9 cellular contexts compared by ENCODE assay signal in genomic region chr3:117997201-117998049, GRCh38.
DNase-seq lines count a peak whose midpoint lies in the region; ATAC-seq, FAIRE-seq and TF ChIP-seq lines count a peak whose summit lies in the region.
"Had no signal": no experiment of that assay in that cellular context is flagged by ENCODE, and none has a peak within 500 bp of the region (broad histone marks: within the 10 kb centered on the region; RNA-seq: fewer than 3 reads in every experiment).

No MANE protein-coding gene starts in this region.

- peak overlapping the region; percentile 42 for H3K27ac ChIP-seq in IMR-90 (ENCODE audit: insufficient read depth, low read length)

- H3K9me3 ChIP-seq in IMR-90 (ENCODE audit: control insufficient read depth, insufficient read depth, low read length) = no peaks in the 10 kb centered on the region

- H3K18ac ChIP-seq in IMR-90 (ENCODE audit: low read depth, low read length) = peak overlapping the region; percentile 52

- H3K4ac ChIP-seq in IMR-90 (ENCODE audit: low read depth, low read length) = peak overlapping the region; percentile 68; the same call in 1 of the 2 replicates

- 0 out of 2 replicates have a peak overlapping the region, but pooled peaks have one; percentile 21 for H3K56ac ChIP-seq in IMR-90 (ENCODE audit: extremely low read depth, insufficient read depth, low read length)

- peak; percentile 86 for TF ChIP-seq CTCF in IMR-90 (conservative IDR thresholded peaks at IDR 0.05; ENCODE audit: low read depth, low read length)
- peak in 1 of 3 donors; percentile 17 for TF ChIP-seq CTCF in omental fat pad (IDR thresholded peaks at IDR 0.05)

- intact Hi-C loops in IMR-90 (cut with micrococcal nuclease) (loop anchor here (1.0 to 10.0 kb wide), 12 partner anchors 133 to 1227 kb away; no protein-coding TSS in a partner anchor), Right ventricle myocardium inferior (cut with DNase I) (no loop called here)

- H2AK5ac ChIP-seq in IMR-90 (ENCODE audit: low read depth, low read length) = 0 out of 2 replicates have a peak overlapping the region, but pooled peaks have one; percentile 45

- WGBS in IMR-90 (ENCODE audit: extremely low coverage in 2 of 2, insufficient read length in 1 of 2), 2 experiments = 5% methylated on average over 39 of the region's 48 CpGs; no CpG with 5 or more reads in 1 of the 2 experiments

- H3K27ac Mint-ChIP-seq in activated naive CD8-positive, alpha-beta T cell treated with anti-CD3 and anti-CD28 coated beads, Interleukin-2, amount 10 ng/mL, durations not matched to agents 7 days and 5 days = no peak overlapping the region

- peak overlapping the region; percentile 75 for H3K14ac ChIP-seq in IMR-90 (replicated peaks; ENCODE audit: low read depth, low read length)

- peak; percentile 87 for TF ChIP-seq RAD21 in IMR-90 (IDR thresholded peaks at IDR 0.05; ENCODE audit: low read length)

- 0 out of 2 replicates have a peak overlapping the region, but pooled peaks have one; percentile 30 for H2BK20ac ChIP-seq in IMR-90 (ENCODE audit: low read depth, low read length)

- no peaks in the 10 kb centered on the region for H3K36me3 ChIP-seq in IMR-90 (ENCODE audit: control insufficient read depth, insufficient read depth, low read length)

- H3K4me1 ChIP-seq in IMR-90 (ENCODE audit: control insufficient read depth, insufficient read depth, low read length) = peaks cover 4% of the 10 kb centered on the region; the same call in 1 of the 2 replicates

- TF ChIP-seq POLR2A in IMR-90 (IDR thresholded peaks at IDR 0.05; ENCODE audit: low read depth, low read length) = peak; percentile 40; the same call in 1 of the 2 replicates

- peak overlapping the region; percentile 71; the same call in 1 of the 2 replicates for H2BK120ac ChIP-seq in IMR-90 (ENCODE audit: low read depth, low read length)

- DNase-seq in G401 (ENCODE audit: low spot score) (peak; percentile 73), IMR-90 (peak; percentile 86), NOMO-1 treated with dmso at 0.1 percent for 144 hours (lab: John Stamatoyannopoulos, UW; ENCODE audit: unreplicated experiment) (peak; percentile 48), Right ventricle myocardium inferior (ENCODE audit: missing footprints) (peak; percentile 81), omental fat pad (ENCODE audit: low spot score) (peak; percentile 54), urothelium cell line (ENCODE audit: low spot score) (peak; percentile 81)
- peak; percentile 65 for DNase-seq in activated naive CD8-positive, alpha-beta T cell treated with anti-CD3 and anti-CD28 coated beads, Interleukin-2, amount 10 ng/mL, durations not matched to agents 7 days and 5 days

- no peak overlapping the region for H3K4me3 Mint-ChIP-seq in activated naive CD8-positive, alpha-beta T cell treated with anti-CD3 and anti-CD28 coated beads, Interleukin-2, amount 10 ng/mL, durations not matched to agents 7 days and 5 days

- no peaks in the 10 kb centered on the region for H3K27me3 ChIP-seq in IMR-90 (ENCODE audit: control insufficient read depth, insufficient read depth, low read length)

- CTCF ChIA-PET in IMR-90 (lab: Yijun Ruan, JAX) = interaction anchor here (0.6 to 1.9 kb wide), 11 partner anchors 10 to 336 kb away, joined by 3 to 12 read pairs (median 3); no protein-coding TSS in a partner anchor

- no peaks in the 10 kb centered on the region for H3K27me3 Mint-ChIP-seq in activated naive CD8-positive, alpha-beta T cell treated with anti-CD3 and anti-CD28 coated beads, Interleukin-2, amount 10 ng/mL, durations not matched to agents 7 days and 5 days

- no peaks in the 10 kb centered on the region for H3K4me1 Mint-ChIP-seq in activated naive CD8-positive, alpha-beta T cell treated with anti-CD3 and anti-CD28 coated beads, Interleukin-2, amount 10 ng/mL, durations not matched to agents 7 days and 5 days

- dilution Hi-C loops in IMR-90 (cut with HindIII; ENCODE audit: low sequenced_read_pairs, unreplicated experiment) = no loop called here

- in situ Hi-C loops in G401 (cut with HindIII; ENCODE audit: low sequenced_read_pairs) = no loop called here
- in situ Hi-C loops in IMR-90 (cut with MboI; ENCODE audit: low sequenced_read_pairs) = loop anchor here (10.0 to 25.0 kb wide), 2 partner anchors 585 to 973 kb away; no protein-coding TSS in a partner anchor

- H2BK15ac ChIP-seq in IMR-90 (ENCODE audit: low read depth, low read length) = no peak overlapping the region; the same call in 2 of the 3 replicates

- peak overlapping the region; percentile 72 for H3K4me3 ChIP-seq in IMR-90 (ENCODE audit: insufficient read depth, low read depth, low read length)

- no peak overlapping the region for H4K8ac ChIP-seq in IMR-90 (ENCODE audit: low read depth in 2 of 2, low read length in 2 of 2)

- peak overlapping the region; percentile 66 for H4K91ac ChIP-seq in IMR-90 (ENCODE audit: insufficient read depth, low read depth, low read length)

- no peaks in the 10 kb centered on the region for H3K36me3 Mint-ChIP-seq in activated naive CD8-positive, alpha-beta T cell treated with anti-CD3 and anti-CD28 coated beads, Interleukin-2, amount 10 ng/mL, durations not matched to agents 7 days and 5 days

- peak overlapping the region; percentile 61 for H3K23ac ChIP-seq in IMR-90 (ENCODE audit: low read depth, low read length)

- H2BK5ac ChIP-seq in IMR-90 (ENCODE audit: low read depth, low read length, poor library complexity, severe bottlenecking) = peak overlapping the region; percentile 6

- peak overlapping the region; percentile 51 for H2AK9ac ChIP-seq in IMR-90 (replicated peaks; ENCODE audit: low read depth, low read length, poor library complexity)

- H3K9me1 ChIP-seq in IMR-90 (ENCODE audit: insufficient read depth, low read length) = peaks cover 6% of the 10 kb centered on the region; the same call in 1 of the 2 replicates

- ATAC-seq in GM21825 (IDR thresholded peaks at IDR 0.05; ENCODE audit: unreplicated experiment) = peak; percentile 97
- ATAC-seq in IMR-90 (ENCODE audit: low read depth) = peak; percentile 84
- peak; percentile 85 for ATAC-seq in activated naive CD8-positive, alpha-beta T cell treated with anti-CD3 and anti-CD28 coated beads, Interleukin-2, amount 10 ng/mL, durations not matched to agents 7 days and 5 days (ENCODE audit: low read depth)
- peak; percentile 93 for ATAC-seq in Right ventricle myocardium inferior
- peak; percentile 90 for ATAC-seq in omental fat pad (ENCODE audit: low FRiP score)

- peak overlapping the region; percentile 89 for H2AFZ ChIP-seq in IMR-90 (replicated peaks; ENCODE audit: low read length, poor library complexity)

- no peak overlapping the region for H4K5ac ChIP-seq in IMR-90 (ENCODE audit: low read depth, low read length)

- H3K79me1 ChIP-seq in IMR-90 (ENCODE audit: low read depth in 1 of 2, low read length in 2 of 2) = peaks cover 6 to 7% of the 10 kb centered on the region in 2 experiments; a peak in 1 of 4 replicates

- no TSS peak for BruUV-seq in IMR-90 (replicated peaks; lab: Mats Ljungman, UMichigan)

- H3K9me3 Mint-ChIP-seq in activated naive CD8-positive, alpha-beta T cell treated with anti-CD3 and anti-CD28 coated beads, Interleukin-2, amount 10 ng/mL, durations not matched to agents 7 days and 5 days = no peaks in the 10 kb centered on the region

- H4K20me1 ChIP-seq in IMR-90 (ENCODE audit: insufficient read depth, low read length) = no peaks in the 10 kb centered on the region

- H3K9ac ChIP-seq in IMR-90 (ENCODE audit: low read depth, low read length) = peak overlapping the region; percentile 53

- peak overlapping the region; percentile 82 for H3K4me2 ChIP-seq in IMR-90 (ENCODE audit: low read depth, low read length)

- peak; percentile 46 for FAIRE-seq in urothelium cell line (lab: Jason Lieb, UNC)
- FAIRE-seq: colon had no signal

- POLR2A ChIA-PET in IMR-90 (lab: Charles Lee; ENCODE audit: unreplicated experiment) = no interaction called here
- POLR2A ChIA-PET in activated naive CD8-positive, alpha-beta T cell treated with anti-CD3 and anti-CD28 coated beads, Interleukin-2, amount 10 ng/mL, durations not matched to agents 7 days and 5 days (lab: Charles Lee) = no interaction called here

TF ChIP-seq in IMR-90, 13 proteins besides CTCF, POLR2A, EP300 and RAD21:
- no peak for TF ChIP-seq FOS (IDR thresholded peaks at IDR 0.05; ENCODE audit: low read depth, low read length)
- TF ChIP-seq SMC3 (IDR thresholded peaks at IDR 0.05; ENCODE audit: low read depth, low read length) = peak; percentile 73
- peak; percentile 29; the same call in 1 of the 2 replicates for TF ChIP-seq MXI1 (IDR thresholded peaks at IDR 0.05; ENCODE audit: borderline replicate concordance, low read depth, low read length)

Comparison
In these comparisons a context has a peak if more than half of its experiments do, and no peak if none do; other contexts are left out.
1. Peak in every context shown above with its lines: DNase-seq, ATAC-seq, H3K4me3 ChIP-seq and H3K27ac ChIP-seq.